ENCODE assay signal across 8 cellular contexts in genomic region chr4:47145630-47146029, GRCh38.
A peak's percentile ranks its signal among the peaks of the same experiment; 100 is the strongest.
DNase-seq lines count a peak whose midpoint lies in the region; ATAC-seq and TF ChIP-seq lines count a peak whose summit lies in the region.

No MANE protein-coding gene starts in this region.

- no peak overlapping the region for H3K4me2 ChIP-seq in GM23248 (ENCODE audit: unreplicated experiment)
- no peak overlapping the region for H3K4me2 ChIP-seq in hepatocyte

- no peak overlapping the region for H3K9ac ChIP-seq in GM23248

- TF ChIP-seq CTCF in hepatocyte (IDR thresholded peaks at IDR 0.05; ENCODE audit: poor library complexity) = no peak

- no peaks in the 10 kb centered on the region; the same call in 1 of the 2 replicates for H3K27me3 ChIP-seq in GM23248 (replicated peaks; ENCODE audit: insufficient read depth)
- no peaks in the 10 kb centered on the region for H3K27me3 ChIP-seq in hepatocyte

- H3K27ac ChIP-seq in GM23248 = no peak overlapping the region
- H3K27ac ChIP-seq in hepatocyte = no peak overlapping the region

- H3K9me2 ChIP-seq in GM23248 (ENCODE audit: insufficient read depth) (no peaks in the 10 kb centered on the region), hepatocyte (replicated peaks; ENCODE audit: insufficient read depth) (no peaks in the 10 kb centered on the region)

- H3K9me3 Mint-ChIP-seq in T-helper 2 cell treated with Interferon-gamma antibody and Interleukin-4, amounts not matched to agents 5 μg/mL and 100 μg/mL, for 36 hours = no peaks in the 10 kb centered on the region

- peaks cover 2% of the 10 kb centered on the region for H3K4me1 Mint-ChIP-seq in T-helper 2 cell treated with Interferon-gamma antibody and Interleukin-4, amounts not matched to agents 5 μg/mL and 100 μg/mL, for 36 hours (ENCODE audit: low read depth)
- H3K4me1 Mint-ChIP-seq in T-helper 17 cell = no peaks in the 10 kb centered on the region

- H3K27ac Mint-ChIP-seq in T-helper 2 cell treated with Interferon-gamma antibody and Interleukin-4, amounts not matched to agents 5 μg/mL and 100 μg/mL, for 36 hours = no peak overlapping the region
- H3K27ac Mint-ChIP-seq in T-helper 17 cell = no peak overlapping the region

- H3K4me3 Mint-ChIP-seq in T-helper 2 cell treated with Interferon-gamma antibody and Interleukin-4, amounts not matched to agents 5 μg/mL and 100 μg/mL, for 36 hours = no peak overlapping the region
- no peak overlapping the region for H3K4me3 Mint-ChIP-seq in T-helper 17 cell

- 4 to 6% methylated on average over 4 of the region's 4 CpGs for WGBS in GM23248 (ENCODE audit: low coverage in 1 of 2, low lambda C conversion rate in 2 of 2, missing lambda C conversion rate in 2 of 2), 2 experiments
- WGBS in hepatocyte (ENCODE audit: low lambda C conversion rate, missing lambda C conversion rate) = 34% methylated on average over 4 of the region's 4 CpGs

- H3F3A ChIP-seq in GM23248 (ENCODE audit: insufficient read depth) = no peaks in the 10 kb centered on the region

- no peaks in the 10 kb centered on the region for H3K4me1 ChIP-seq in GM23248 (ENCODE audit: insufficient read depth)
- no peaks in the 10 kb centered on the region for H3K4me1 ChIP-seq in hepatocyte (ENCODE audit: insufficient read depth)

- no peaks in the 10 kb centered on the region for H3K79me2 ChIP-seq in GM23248 (ENCODE audit: insufficient read depth)
- no peaks in the 10 kb centered on the region for H3K79me2 ChIP-seq in hepatocyte

- H3K9me3 ChIP-seq in GM23248 (ENCODE audit: low read depth) = no peaks in the 10 kb centered on the region
- no peaks in the 10 kb centered on the region for H3K9me3 ChIP-seq in hepatocyte (ENCODE audit: low read depth)
- no peaks in the 10 kb centered on the region for H3K9me3 ChIP-seq in T-helper 17 cell (ENCODE audit: control insufficient read depth, low read length, poor library complexity, severe bottlenecking)

- DNase-seq in GM23248 (peak; percentile 6), M059J (ENCODE audit: low read depth) (peak; percentile 87), hepatocyte (ENCODE audit: low spot score) (peak; percentile 76), DMS153 treated with DMSO at 0.1 percent for 48 hours (lab: John Stamatoyannopoulos, UW; ENCODE audit: unreplicated experiment) (no peak), T-helper 17 cell (no peak), G401 (ENCODE audit: low spot score) (no peak)
- no peak for DNase-seq in T-helper 2 cell treated with Interferon-gamma antibody and Interleukin-4, amounts not matched to agents 5 μg/mL and 100 μg/mL, for 36 hours (ENCODE audit: low spot score)

- no peak overlapping the region for H2AFZ ChIP-seq in GM23248
- no peak overlapping the region for H2AFZ ChIP-seq in hepatocyte

- in situ Hi-C loops in GM23248 (cut with MboI) (no loop called here), G401 (cut with HindIII; ENCODE audit: low sequenced_read_pairs) (no loop called here)

- no peaks in the 10 kb centered on the region for H3K36me3 Mint-ChIP-seq in T-helper 2 cell treated with Interferon-gamma antibody and Interleukin-4, amounts not matched to agents 5 μg/mL and 100 μg/mL, for 36 hours (ENCODE audit: low read depth)
- H3K36me3 Mint-ChIP-seq in T-helper 17 cell (ENCODE audit: low read depth) = peaks cover 2% of the 10 kb centered on the region

- H3K4me3 ChIP-seq in GM23248 (no peak overlapping the region), hepatocyte (no peak overlapping the region)

- ATAC-seq in GM18519 (IDR thresholded peaks at IDR 0.05; ENCODE audit: low FRiP score, unreplicated experiment) (peak; percentile 99), T-helper 17 cell (no peak)

- peaks cover 3% of the 10 kb centered on the region for H3K27me3 Mint-ChIP-seq in T-helper 2 cell treated with Interferon-gamma antibody and Interleukin-4, amounts not matched to agents 5 μg/mL and 100 μg/mL, for 36 hours (ENCODE audit: low read depth)
- peaks cover 47% of the 10 kb centered on the region for H3K27me3 Mint-ChIP-seq in T-helper 17 cell

- H3K36me3 ChIP-seq in GM23248 (ENCODE audit: low read depth) (no peaks in the 10 kb centered on the region), hepatocyte (replicated peaks; ENCODE audit: insufficient read depth, low read depth) (no peaks in the 10 kb centered on the region)

- H4K20me1 ChIP-seq in GM23248 (ENCODE audit: insufficient read depth) = no peaks in the 10 kb centered on the region
- no peaks in the 10 kb centered on the region for H4K20me1 ChIP-seq in hepatocyte (ENCODE audit: insufficient read depth, poor library complexity, severe bottlenecking)

Comparison
In these comparisons a context has a peak if more than half of its experiments do, and no peak if none do; other contexts are left out.
1. DNase-seq: peak in GM23248 (single experiment), M059J (single experiment) and hepatocyte (single experiment); none in T-helper 2 cell treated with Interferon-gamma antibody and Interleukin-4, amounts not matched to agents 5 μg/mL and 100 μg/mL, for 36 hours (single experiment), DMS153 treated with DMSO at 0.1 percent for 48 hours (single experiment), T-helper 17 cell (0 of 3) and G401 (single experiment).